20 cellular contexts compared by ENCODE assay signal in genomic region chr11:16403851-16404250, GRCh38. TPM values are rescaled to one million over a fixed set of nuclear protein-coding genes. Genes with fewer than 3 reads are reported as not detected.
"Had no signal": no experiment of that assay in that cellular context is flagged by ENCODE, and none has a peak within 500 bp of the region (broad histone marks: within the 10 kb centered on the region; RNA-seq: fewer than 3 reads in every experiment).

No MANE protein-coding gene starts in this region.

- H3K4me3 ChIP-seq: testis had no signal

- H3K4me1 Mint-ChIP-seq: activated naive CD8-positive, alpha-beta T cell treated with anti-CD3 and anti-CD28 coated beads, Interleukin-2, amount 50 U/mL, for 24 hours; memory B cell; T-cell had no signal

- ATAC-seq: activated CD8-positive, alpha-beta T cell treated with anti-CD3 and anti-CD28 coated beads, Interleukin-2, amount 10 ng/mL, durations not matched to agents 7 days and 5 days; activated naive CD8-positive, alpha-beta T cell treated with anti-CD3 and anti-CD28 coated beads, Interleukin-2, amount 50 U/mL, for 24 hours; body of pancreas; foreskin keratinocyte; T-cell had no signal

- H3K9me3 ChIP-seq: body of pancreas, testis had no signal

- DNase-seq: activated CD4-positive, alpha-beta T cell treated with anti-CD3 and anti-CD28 coated beads, Interleukin-2, amount 50 U/mL, for 1 hour; activated CD4-positive, CD25-positive, alpha-beta regulatory T cell treated with anti-CD3 and anti-CD28 coated beads, Interleukin-2, amount 50 U/mL, for 72 hours; activated CD8-positive, alpha-beta T cell treated with anti-CD3 and anti-CD28 coated beads, Interleukin-2, amount 10 ng/mL, durations not matched to agents 7 days and 5 days; activated gamma-delta T cell; activated naive CD4-positive, alpha-beta T cell treated with anti-CD3 and anti-CD28 coated beads, Interleukin-2, amount 50 U/mL, for 16 hours; activated naive CD8-positive, alpha-beta T cell treated with anti-CD3 and anti-CD28 coated beads, Interleukin-2, amount 50 U/mL, for 24 hours; body of pancreas; effector CD8-positive, alpha-beta T cell; foreskin keratinocyte; stimulated activated CD4-positive, alpha-beta T cell treated with anti-CD3 and anti-CD28 coated beads, Interleukin-2, amount 100 ng/mL, for 48 hours; stimulated activated naive CD4-positive, alpha-beta T cell; T-cell; testis; WERI-Rb-1 had no signal

- H3K9me3 Mint-ChIP-seq: activated naive CD8-positive, alpha-beta T cell treated with anti-CD3 and anti-CD28 coated beads, Interleukin-2, amount 50 U/mL, for 24 hours; activated T-helper 1 cell treated with anti-CD3 and anti-CD28 coated beads, Interleukin-12 subunit alpha, Interleukin-12 subunit beta, Interleukin-2, Interleukin-4 antibody, amounts not matched to agents 30 ng/mL and 10 ng/mL and 1 ng/mL, durations not matched to agents 14 hours and 24 hours and 36 hours; dendritic cell treated with granulocyte-macrophage colony-stimulating factor and Interleukin-4, amounts not matched to agents 40 ng/mL and 50 ng/mL, for 4 days; T-helper 2 cell treated with Interferon-gamma antibody and Interleukin-4, amounts not matched to agents 5 μg/mL and 100 μg/mL, for 36 hours; type B pancreatic cell had no signal

- H3K4me3 Mint-ChIP-seq: activated CD8-positive, alpha-beta T cell treated with anti-CD3 and anti-CD28 coated beads, Interleukin-2, amount 10 ng/mL, durations not matched to agents 7 days and 5 days; activated naive CD8-positive, alpha-beta T cell treated with anti-CD3 and anti-CD28 coated beads, Interleukin-2, amount 50 U/mL, for 24 hours; activated T-helper 1 cell treated with anti-CD3 and anti-CD28 coated beads, Interleukin-12 subunit alpha, Interleukin-12 subunit beta, Interleukin-2, Interleukin-4 antibody, amounts not matched to agents 30 ng/mL and 10 ng/mL and 1 ng/mL, durations not matched to agents 14 hours and 24 hours and 36 hours; dendritic cell treated with granulocyte-macrophage colony-stimulating factor and Interleukin-4, amounts not matched to agents 40 ng/mL and 50 ng/mL, for 4 days; memory B cell; T-cell; T-helper 2 cell treated with Interferon-gamma antibody and Interleukin-4, amounts not matched to agents 5 μg/mL and 100 μg/mL, for 36 hours; type B pancreatic cell had no signal

- H3K36me3 Mint-ChIP-seq: memory B cell, T-cell, type B pancreatic cell had no signal

- H3K36me3 ChIP-seq: WERI-Rb-1 had no signal

- H3K27ac Mint-ChIP-seq: activated CD8-positive, alpha-beta T cell treated with anti-CD3 and anti-CD28 coated beads, Interleukin-2, amount 10 ng/mL, durations not matched to agents 7 days and 5 days; activated naive CD8-positive, alpha-beta T cell treated with anti-CD3 and anti-CD28 coated beads, Interleukin-2, amount 50 U/mL, for 24 hours; activated T-helper 1 cell treated with anti-CD3 and anti-CD28 coated beads, Interleukin-12 subunit alpha, Interleukin-12 subunit beta, Interleukin-2, Interleukin-4 antibody, amounts not matched to agents 30 ng/mL and 10 ng/mL and 1 ng/mL, durations not matched to agents 14 hours and 24 hours and 36 hours; dendritic cell treated with granulocyte-macrophage colony-stimulating factor and Interleukin-4, amounts not matched to agents 40 ng/mL and 50 ng/mL, for 4 days; memory B cell; T-cell; T-helper 2 cell treated with Interferon-gamma antibody and Interleukin-4, amounts not matched to agents 5 μg/mL and 100 μg/mL, for 36 hours; type B pancreatic cell had no signal

- H3K27me3 Mint-ChIP-seq: activated naive CD8-positive, alpha-beta T cell treated with anti-CD3 and anti-CD28 coated beads, Interleukin-2, amount 50 U/mL, for 24 hours; dendritic cell treated with granulocyte-macrophage colony-stimulating factor and Interleukin-4, amounts not matched to agents 40 ng/mL and 50 ng/mL, for 4 days; memory B cell; T-cell; type B pancreatic cell had no signal

- FAIRE-seq: TTC549 had no signal

- H3K4me1 ChIP-seq: foreskin keratinocyte had no signal

- H3K27me3 ChIP-seq: body of pancreas, foreskin keratinocyte, testis had no signal

- H3K27ac ChIP-seq: body of pancreas, foreskin keratinocyte, WERI-Rb-1 had no signal

RNA-seq across cellular contexts. Expression of gene SOX6, which starts 47.5 kb away (rescaled TPM):
- total RNA-seq: activated CD8-positive, alpha-beta T cell treated with anti-CD3 and anti-CD28 coated beads, Interleukin-2, amount 10 ng/mL, durations not matched to agents 7 days and 5 days; activated T-helper 1 cell treated with anti-CD3 and anti-CD28 coated beads, Interleukin-12 subunit alpha, Interleukin-12 subunit beta, Interleukin-2, Interleukin-4 antibody, amounts not matched to agents 30 ng/mL and 10 ng/mL and 1 ng/mL, durations not matched to agents 14 hours and 24 hours and 36 hours had no signal
